9 cellular contexts compared by ENCODE assay signal in the genomic region with DNA sequence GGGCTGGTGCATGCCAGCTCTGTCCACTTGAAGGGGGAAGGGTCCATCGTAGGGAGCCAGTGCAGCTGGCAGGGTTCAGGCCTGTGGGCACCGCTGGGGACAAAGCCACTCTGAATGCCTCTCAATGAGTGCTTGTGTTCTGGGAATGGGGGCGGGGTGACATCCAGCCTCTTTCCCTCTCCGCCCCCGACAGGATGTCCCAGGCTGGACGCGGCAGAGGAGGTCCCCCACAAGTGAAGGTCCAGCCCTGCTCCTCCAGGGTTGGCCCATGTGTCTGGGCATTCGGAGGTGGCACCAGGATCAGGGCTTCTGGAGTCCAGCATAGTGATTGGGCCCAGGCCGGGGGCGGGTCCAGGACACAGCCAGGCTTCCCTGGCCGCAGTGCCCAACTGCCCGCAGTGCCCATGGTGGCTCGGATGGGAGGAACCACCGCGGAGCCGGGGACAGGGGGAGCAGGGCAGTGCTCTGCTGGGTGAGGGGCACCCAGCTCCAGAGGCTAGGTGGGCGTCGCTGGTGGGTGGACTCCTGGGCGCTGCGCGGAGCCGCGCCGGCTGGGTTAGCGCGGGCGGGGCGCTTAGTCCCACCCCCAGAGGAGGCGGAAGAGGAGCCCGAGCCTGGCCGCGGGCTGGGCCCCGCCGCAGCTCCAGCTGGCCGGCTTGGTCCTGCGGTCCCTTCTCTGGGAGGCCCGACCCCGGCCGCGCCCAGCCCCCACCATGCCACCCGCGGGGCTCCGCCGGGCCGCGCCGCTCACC. TPM values are rescaled to one million over a fixed set of nuclear protein-coding genes. Genes with fewer than 3 reads are reported as not detected.
DNase-seq lines count a peak whose midpoint lies in the region; ATAC-seq and TF ChIP-seq lines count a peak whose summit lies in the region.
"Had no signal": no experiment of that assay in that cellular context is flagged by ENCODE, and none has a peak within 500 bp of the region (broad histone marks: within the 10 kb centered on the region; RNA-seq: fewer than 3 reads in every experiment).

A gene with protein sequence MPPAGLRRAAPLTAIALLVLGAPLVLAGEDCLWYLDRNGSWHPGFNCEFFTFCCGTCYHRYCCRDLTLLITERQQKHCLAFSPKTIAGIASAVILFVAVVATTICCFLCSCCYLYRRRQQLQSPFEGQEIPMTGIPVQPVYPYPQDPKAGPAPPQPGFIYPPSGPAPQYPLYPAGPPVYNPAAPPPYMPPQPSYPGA (plus strand): TSS at position 617 of the 752 bp plus-strand sequence. CDS start 97 bp downstream, at position 714.

- H3K4me3 ChIP-seq in mucosa of descending colon (peak within 1 kb of the TSS; percentile 20), thyroid gland (replicated peaks in 1 of 3) (peak within 1 kb of the TSS; percentile 62 to 95 (median 71))

- H3K9me3 Mint-ChIP-seq in activated CD8-positive, alpha-beta T cell treated with anti-CD3 and anti-CD28 coated beads for 36 hours, result no peaks in the 10 kb centered on the region

- H3K36me3 ChIP-seq in mucosa of descending colon (ENCODE audit: low read depth), result no peaks in the 10 kb centered on the region
- no peaks in the 10 kb centered on the region for H3K36me3 ChIP-seq in thyroid gland

- peak in 13 of 14 donors; percentile 68 to 98 (median 93) for DNase-seq in C1 segment of cervical spinal cord (lab: John Stamatoyannopoulos, UW)
- peak; percentile 91 for DNase-seq in HK-2 (ENCODE audit: unreplicated experiment)
- DNase-seq in activated CD8-positive, alpha-beta T cell treated with anti-CD3 and anti-CD28 coated beads for 36 hours, result peak; percentile 18
- peak; percentile 78 for DNase-seq in fibroblast of gingiva (ENCODE audit: low read depth)
- peak; percentile 47 to 73 (median 72) for DNase-seq in mucosa of descending colon
- peak; percentile 97 to 98 for DNase-seq in thyroid gland
- no peak for DNase-seq in SIG-M5 treated with dmso at 0.1 percent for 504 hours (lab: John Stamatoyannopoulos, UW; ENCODE audit: unreplicated experiment)

- H3K9me3 ChIP-seq in mucosa of descending colon (no peaks in the 10 kb centered on the region), thyroid gland (no peaks in the 10 kb centered on the region)

- no peak for TF ChIP-seq CTCF in activated CD8-positive, alpha-beta T cell treated with anti-CD3 and anti-CD28 coated beads for 36 hours (IDR thresholded peaks at IDR 0.05)
- TF ChIP-seq CTCF in mucosa of descending colon (IDR thresholded peaks at IDR 0.05) (no peak), thyroid gland (IDR thresholded peaks at IDR 0.05) (peak in 1 of 6 experiments; percentile 18)

- WGBS in thyroid gland, 2 donors, result 0 to 4% methylated on average over 11 to 17 of the region's 47 CpGs

- H3K4me1 Mint-ChIP-seq in activated CD8-positive, alpha-beta T cell treated with anti-CD3 and anti-CD28 coated beads for 36 hours (ENCODE audit: low read depth), result peaks cover 10% of the 10 kb centered on the region

- peaks cover 43% of the 10 kb centered on the region for H3K27me3 Mint-ChIP-seq in activated CD8-positive, alpha-beta T cell treated with anti-CD3 and anti-CD28 coated beads for 36 hours

- H3K4me3 Mint-ChIP-seq in activated CD8-positive, alpha-beta T cell treated with anti-CD3 and anti-CD28 coated beads for 36 hours, result peak within 1 kb of the TSS; percentile 29

- TF ChIP-seq POLR2A in thyroid gland (IDR thresholded peaks at IDR 0.05), result peak; percentile 6 to 88

- H3K36me3 Mint-ChIP-seq in activated CD8-positive, alpha-beta T cell treated with anti-CD3 and anti-CD28 coated beads for 36 hours (ENCODE audit: low read depth), result no peaks in the 10 kb centered on the region

- POLR2A ChIA-PET in activated CD8-positive, alpha-beta T cell treated with anti-CD3 and anti-CD28 coated beads for 36 hours (lab: Charles Lee), result no interaction called here

- CTCF ChIA-PET in activated CD8-positive, alpha-beta T cell treated with anti-CD3 and anti-CD28 coated beads for 36 hours (lab: Charles Lee), result interaction anchor here (2.5 to 2.6 kb wide), 2 partner anchors 8 to 11 kb away, joined by 6 to 36 read pairs; no protein-coding TSS in a partner anchor

- ATAC-seq in activated CD8-positive, alpha-beta T cell treated with anti-CD3 and anti-CD28 coated beads for 36 hours, result peak; percentile 76
- ATAC-seq in mucosa of descending colon, result peak; percentile 87
- no peak for ATAC-seq in HG03135 (IDR thresholded peaks at IDR 0.05; ENCODE audit: unreplicated experiment)

- H3K27me3 ChIP-seq in thyroid gland, result no peaks in the 10 kb centered on the region

- H3K4me1 ChIP-seq in mucosa of descending colon (ENCODE audit: low read depth) (peaks cover 9% of the 10 kb centered on the region), thyroid gland (peaks cover 17 to 46% of the 10 kb centered on the region in 2 donors)

- intact Hi-C loops in activated CD8-positive, alpha-beta T cell treated with anti-CD3 and anti-CD28 coated beads for 36 hours (cut with micrococcal nuclease), result no loop called here
- intact Hi-C loops in mucosa of descending colon (cut with DNase I, micrococcal nuclease), result no loop called here
- intact Hi-C loops in thyroid gland (cut with DNase I), result no loop called here

- H3K27ac ChIP-seq in thyroid gland, result peak within 1 kb of the TSS; percentile 65 to 82 (median 69)
- H3K27ac ChIP-seq: KMS-11 had no signal

- H3K27ac Mint-ChIP-seq in activated CD8-positive, alpha-beta T cell treated with anti-CD3 and anti-CD28 coated beads for 36 hours, result no peak within 1 kb of the TSS

RNA-seq across cellular contexts. Expression of the gene that starts here (rescaled TPM):
- total RNA-seq in activated CD8-positive, alpha-beta T cell treated with anti-CD3 and anti-CD28 coated beads for 36 hours, result under 1 TPM in 1 of 2 experiments, not detected in 1; 0.47 TPM
- total RNA-seq in mucosa of descending colon, result 10 to 100 TPM in 1 of 3 donors, 1 to 10 TPM in 2; 1.2 to 12.4 (median 4.0) TPM
- 10 to 100 TPM; 28.8 to 60.3 (median 50.3) TPM for total RNA-seq in thyroid gland

Comparison
In these comparisons a context has a peak if more than half of its experiments do, and no peak if none do; other contexts are left out.
1. Peak in DNase-seq and ATAC-seq in activated CD8-positive, alpha-beta T cell treated with anti-CD3 and anti-CD28 coated beads for 36 hours; RNA of the gene not detected or under 1 TPM.